Comparison of ENCODE assay signal across 17 cellular contexts in the genomic region with DNA sequence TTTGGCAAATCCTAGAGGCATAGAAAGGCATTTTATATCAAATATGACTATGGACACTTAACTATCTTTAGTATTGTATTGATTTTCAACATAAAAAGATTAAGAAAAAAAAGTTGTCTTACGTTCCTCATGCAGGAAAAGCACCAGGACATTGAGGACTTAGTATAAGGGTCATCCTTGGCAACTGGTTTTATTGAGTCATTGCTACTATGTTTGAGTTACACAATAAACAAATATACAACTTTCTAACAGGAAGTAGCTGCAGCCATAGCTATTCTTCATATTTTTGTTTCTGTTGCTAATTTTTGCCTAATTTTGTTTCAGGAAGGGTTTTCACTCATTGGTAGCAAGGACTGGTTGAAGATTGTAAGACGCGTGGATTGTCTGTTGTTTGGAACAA.
"Had no signal": no experiment of that assay in that cellular context is flagged by ENCODE, and none has a peak within 500 bp of the region (broad histone marks: within the 10 kb centered on the region; RNA-seq: fewer than 3 reads in every experiment).

No MANE protein-coding gene starts in this region.

- H3K27me3 ChIP-seq: body of pancreas, heart left ventricle, thyroid gland, uterus had no signal

- H3K36me3 Mint-ChIP-seq: naive B cell; stimulated activated effector memory CD8-positive, alpha-beta T cell treated with anti-CD3 and anti-CD28 coated beads, Interleukin-12 subunit alpha, Interleukin-12 subunit beta, amount 100 ng/mL, for 72 hours; WTC11 had no signal

- H3K9me3 Mint-ChIP-seq: activated CD4-positive, alpha-beta T cell treated with anti-CD3 and anti-CD28 coated beads, Interleukin-2, amount 10 ng/mL, durations not matched to agents 24 days and 14 days; activated naive CD4-positive, alpha-beta T cell treated with anti-CD3 and anti-CD28 coated beads for 36 hours; dendritic cell treated with granulocyte-macrophage colony-stimulating factor and Interleukin-4, amounts not matched to agents 40 ng/mL and 50 ng/mL, for 4 days; stimulated activated effector memory CD8-positive, alpha-beta T cell treated with anti-CD3 and anti-CD28 coated beads, Interleukin-12 subunit alpha, Interleukin-12 subunit beta, amount 100 ng/mL, for 72 hours; WTC11 had no signal

- H3K36me3 ChIP-seq: neutrophil, thyroid gland, uterus had no signal

- H3K27ac ChIP-seq: body of pancreas, heart left ventricle, neutrophil, thyroid gland, uterus had no signal

- H3K4me3 Mint-ChIP-seq: activated CD4-positive, alpha-beta T cell treated with anti-CD3 and anti-CD28 coated beads, Interleukin-2, amount 10 ng/mL, durations not matched to agents 24 days and 14 days; activated naive CD4-positive, alpha-beta T cell treated with anti-CD3 and anti-CD28 coated beads for 36 hours; dendritic cell treated with granulocyte-macrophage colony-stimulating factor and Interleukin-4, amounts not matched to agents 40 ng/mL and 50 ng/mL, for 4 days; naive B cell; stimulated activated effector memory CD8-positive, alpha-beta T cell treated with anti-CD3 and anti-CD28 coated beads, Interleukin-12 subunit alpha, Interleukin-12 subunit beta, amount 100 ng/mL, for 72 hours; T-helper 17 cell; WTC11 had no signal

- DNase-seq: activated CD4-positive, alpha-beta T cell treated with anti-CD3 and anti-CD28 coated beads, Interleukin-2, amount 10 ng/mL, durations not matched to agents 24 days and 14 days; activated CD8-positive, alpha-beta memory T cell treated with anti-CD3 and anti-CD28 coated beads for 24 hours; activated naive CD4-positive, alpha-beta T cell treated with anti-CD3 and anti-CD28 coated beads for 36 hours; amniotic stem cell; body of pancreas; heart left ventricle; islet precursor cell; midbrain; naive B cell; T-helper 17 cell; thyroid gland; uterus had no signal

- ATAC-seq: body of pancreas; esophagus mucosa; heart left ventricle; stimulated activated effector memory CD8-positive, alpha-beta T cell treated with anti-CD3 and anti-CD28 coated beads, Interleukin-12 subunit alpha, Interleukin-12 subunit beta, amount 100 ng/mL, for 72 hours; T-helper 17 cell; WTC11 had no signal

- H3K27me3 Mint-ChIP-seq: T-helper 17 cell had no signal

- H3K9me3 ChIP-seq: body of pancreas, heart left ventricle, neutrophil, thyroid gland, uterus had no signal

- H3K27ac Mint-ChIP-seq: activated CD4-positive, alpha-beta T cell treated with anti-CD3 and anti-CD28 coated beads, Interleukin-2, amount 10 ng/mL, durations not matched to agents 24 days and 14 days; activated naive CD4-positive, alpha-beta T cell treated with anti-CD3 and anti-CD28 coated beads for 36 hours; dendritic cell treated with granulocyte-macrophage colony-stimulating factor and Interleukin-4, amounts not matched to agents 40 ng/mL and 50 ng/mL, for 4 days; naive B cell; stimulated activated effector memory CD8-positive, alpha-beta T cell treated with anti-CD3 and anti-CD28 coated beads, Interleukin-12 subunit alpha, Interleukin-12 subunit beta, amount 100 ng/mL, for 72 hours; T-helper 17 cell; WTC11 had no signal

- H3K4me1 Mint-ChIP-seq: activated CD4-positive, alpha-beta T cell treated with anti-CD3 and anti-CD28 coated beads, Interleukin-2, amount 10 ng/mL, durations not matched to agents 24 days and 14 days; naive B cell; stimulated activated effector memory CD8-positive, alpha-beta T cell treated with anti-CD3 and anti-CD28 coated beads, Interleukin-12 subunit alpha, Interleukin-12 subunit beta, amount 100 ng/mL, for 72 hours; T-helper 17 cell; WTC11 had no signal

- H3K4me1 ChIP-seq: body of pancreas, heart left ventricle, thyroid gland, uterus had no signal

- H3K4me3 ChIP-seq: body of pancreas, heart left ventricle, thyroid gland, uterus had no signal
